Comparison of ENCODE assay signal across 16 cellular contexts in genomic region chr3:115659861-115660260, GRCh38. TPM values are rescaled to one million over a fixed set of nuclear protein-coding genes. Genes with fewer than 3 reads are reported as not detected.
DNase-seq lines count a peak whose midpoint lies in the region; ATAC-seq and TF ChIP-seq lines count a peak whose summit lies in the region.
"Had no signal": no experiment of that assay in that cellular context is flagged by ENCODE, and none has a peak within 500 bp of the region (broad histone marks: within the 10 kb centered on the region; RNA-seq: fewer than 3 reads in every experiment).

No MANE protein-coding gene starts in this region.

- H3K27me3 ChIP-seq in CD8-positive, alpha-beta memory T cell (ENCODE audit: insufficient read depth, low read length, poor library complexity, severe bottlenecking), result no peaks in the 10 kb centered on the region
- H3K27me3 ChIP-seq in skeletal muscle satellite cell (ENCODE audit: control insufficient read depth, insufficient read depth, low read length), result no peaks in the 10 kb centered on the region
- no peaks in the 10 kb centered on the region for H3K27me3 ChIP-seq in Caco-2 (replicated peaks; ENCODE audit: control insufficient read depth, insufficient read depth, low read length)
- H3K27me3 ChIP-seq: right lobe of liver had no signal

- TF ChIP-seq CTCF in activated B cell treated with CpG ODN at 0.5 μM for 24 hours (IDR thresholded peaks at IDR 0.05), result no peak
- TF ChIP-seq CTCF in Caco-2 (IDR thresholded peaks at IDR 0.05; ENCODE audit: insufficient read depth in 1 of 2, low read depth in 1 of 2, low read length in 1 of 2, severe bottlenecking in 1 of 2, unreplicated experiment in 1 of 2), result no peak

- intact Hi-C loops in activated B cell treated with CpG ODN at 0.5 μM for 24 hours (cut with micrococcal nuclease), result loop anchor here (1.0 to 2.0 kb wide), 2 partner anchors 9 to 147 kb away; no protein-coding TSS in a partner anchor
- intact Hi-C loops in Caco-2 (cut with micrococcal nuclease; ENCODE audit: unreplicated experiment), result loop anchor here (2.0 kb wide), 1 partner anchor 33 kb away; no protein-coding TSS in a partner anchor

- H3K9me3 ChIP-seq in CD8-positive, alpha-beta memory T cell (ENCODE audit: low read length), result no peaks in the 10 kb centered on the region
- no peaks in the 10 kb centered on the region for H3K9me3 ChIP-seq in skeletal muscle satellite cell (replicated peaks; ENCODE audit: low read length)
- no peaks in the 10 kb centered on the region for H3K9me3 ChIP-seq in Caco-2
- H3K9me3 ChIP-seq: HAP-1, lower lobe of right lung, right lobe of liver, SK-N-SH had no signal

- H3K4me1 Mint-ChIP-seq in CD8-positive, alpha-beta memory T cell, result peaks cover 25 to 37% (median 26%) of the 10 kb centered on the region in 3 donors
- H3K4me1 Mint-ChIP-seq in activated B cell treated with CpG ODN at 0.5 μM for 24 hours, result peaks cover 43% of the 10 kb centered on the region
- peaks cover 22 to 29% of the 10 kb centered on the region in 2 donors for H3K4me1 Mint-ChIP-seq in immature natural killer cell
- H3K4me1 Mint-ChIP-seq in Caco-2 (ENCODE audit: low read depth, unreplicated experiment), result peaks cover 6% of the 10 kb centered on the region

- peak overlapping the region; percentile 90 for H3K4me2 ChIP-seq in skeletal muscle satellite cell (ENCODE audit: low read length)
- H3K4me2 ChIP-seq: SK-N-SH had no signal

- no peaks in the 10 kb centered on the region for H3K27me3 Mint-ChIP-seq in CD8-positive, alpha-beta memory T cell
- H3K27me3 Mint-ChIP-seq in activated B cell treated with CpG ODN at 0.5 μM for 24 hours (no peaks in the 10 kb centered on the region), immature natural killer cell (ENCODE audit: low read depth in 3 of 3) (peaks cover 4 to 12% (median 6%) of the 10 kb centered on the region in 3 donors), Caco-2 (ENCODE audit: insufficient read depth, unreplicated experiment) (no peaks in the 10 kb centered on the region)

- H3K4me1 ChIP-seq in CD8-positive, alpha-beta memory T cell (ENCODE audit: insufficient read depth, low read length), result peaks cover 15% of the 10 kb centered on the region
- H3K4me1 ChIP-seq in skeletal muscle satellite cell (ENCODE audit: control insufficient read depth, insufficient read depth, low read length), result peaks cover 29% of the 10 kb centered on the region
- H3K4me1 ChIP-seq in Caco-2, result no peaks in the 10 kb centered on the region
- H3K4me1 ChIP-seq: right lobe of liver had no signal

- peak overlapping the region in 5 of 7 donors; percentile 13 to 98 (median 54) for H3K4me3 Mint-ChIP-seq in CD8-positive, alpha-beta memory T cell
- peak overlapping the region; percentile 8 for H3K4me3 Mint-ChIP-seq in activated B cell treated with CpG ODN at 0.5 μM for 24 hours
- peak overlapping the region in 2 of 5 donors; percentile 10 to 44 for H3K4me3 Mint-ChIP-seq in immature natural killer cell
- no peak overlapping the region for H3K4me3 Mint-ChIP-seq in Caco-2 (ENCODE audit: unreplicated experiment)

- no peak overlapping the region for H3K4me3 ChIP-seq in CD8-positive, alpha-beta memory T cell (ENCODE audit: low read length)
- H3K4me3 ChIP-seq in skeletal muscle satellite cell (ENCODE audit: low read length) (no peak overlapping the region), Caco-2 (ENCODE audit: low read depth, low read length) (no peak overlapping the region)
- H3K4me3 ChIP-seq: HAP-1 had no signal

- no peak for ATAC-seq in activated B cell treated with CpG ODN at 0.5 μM for 24 hours (ENCODE audit: low read depth)
- no peak for ATAC-seq in GM18867 (IDR thresholded peaks at IDR 0.05; ENCODE audit: unreplicated experiment)
- no peak for ATAC-seq in activated CD4-positive, CD25-positive, alpha-beta regulatory T cell treated with anti-CD3 and anti-CD28 coated beads, Interleukin-2, amount 50 U/mL, for 24 hours
- ATAC-seq: lower lobe of right lung, right lobe of liver had no signal

- H3K9ac ChIP-seq in skeletal muscle satellite cell (ENCODE audit: low read depth, low read length), result peak overlapping the region; percentile 12
- H3K9ac ChIP-seq: SK-N-SH had no signal

- no peaks in the 10 kb centered on the region for H3K36me3 ChIP-seq in CD8-positive, alpha-beta memory T cell (ENCODE audit: insufficient read depth, low read length)
- H3K36me3 ChIP-seq in skeletal muscle satellite cell (ENCODE audit: insufficient read depth, low read length) (no peaks in the 10 kb centered on the region), Caco-2 (ENCODE audit: control insufficient read depth, insufficient read depth, low read length) (no peaks in the 10 kb centered on the region)
- H3K36me3 ChIP-seq: HAP-1, lower lobe of right lung, right lobe of liver had no signal

- no peak for DNase-seq in CD8-positive, alpha-beta memory T cell
- no peak for DNase-seq in activated B cell treated with CpG ODN at 0.5 μM for 24 hours
- no peak for DNase-seq in immature natural killer cell
- DNase-seq in Caco-2, result no peak
- no peak for DNase-seq in medulla oblongata (ENCODE audit: extremely low spot score)
- DNase-seq: activated CD4-positive, alpha-beta T cell treated with anti-CD3 and anti-CD28 coated beads for 4 hours; activated gamma-delta T cell; lower lobe of right lung; NCI-H2081; NK-92 treated with Interleukin-12 subunit alpha and Interleukin-12 subunit beta, amount 100 ng/mL, for 24 hours; SK-N-SH had no signal

- CTCF ChIA-PET in CD8-positive, alpha-beta memory T cell (lab: Charles Lee), result interaction anchor here (1.4 kb wide), 1 partner anchor 124 kb away, joined by 5 read pairs; no protein-coding TSS in a partner anchor
- CTCF ChIA-PET in activated B cell treated with CpG ODN at 0.5 μM for 24 hours (lab: Charles Lee) (no interaction called here), Caco-2 (lab: Charles Lee) (no interaction called here)

- no TSS peak for BruUV-seq in Caco-2 (replicated peaks; lab: Mats Ljungman, UMichigan)

- POLR2A ChIA-PET in CD8-positive, alpha-beta memory T cell (lab: Charles Lee), result no interaction called here
- POLR2A ChIA-PET in activated B cell treated with CpG ODN at 0.5 μM for 24 hours (lab: Charles Lee) (interaction anchor here (1.4 kb wide), 1 partner anchor 514 kb away, joined by 6 read pairs; no protein-coding TSS in a partner anchor), Caco-2 (lab: Charles Lee) (no interaction called here)

- H3K27ac ChIP-seq in CD8-positive, alpha-beta memory T cell (ENCODE audit: low read depth, low read length), result no peak overlapping the region

- H3K27ac Mint-ChIP-seq in CD8-positive, alpha-beta memory T cell, result peak overlapping the region; percentile 80 to 100 (median 99)
- H3K27ac Mint-ChIP-seq in activated B cell treated with CpG ODN at 0.5 μM for 24 hours, result peak overlapping the region; percentile 43
- peak overlapping the region; percentile 72 to 99 (median 88) for H3K27ac Mint-ChIP-seq in immature natural killer cell
- H3K27ac Mint-ChIP-seq in Caco-2 (ENCODE audit: unreplicated experiment), result no peak overlapping the region

- H3K9me3 Mint-ChIP-seq in CD8-positive, alpha-beta memory T cell, result no peaks in the 10 kb centered on the region
- H3K9me3 Mint-ChIP-seq in activated B cell treated with CpG ODN at 0.5 μM for 24 hours (no peaks in the 10 kb centered on the region), immature natural killer cell (no peaks in the 10 kb centered on the region), Caco-2 (ENCODE audit: unreplicated experiment) (no peaks in the 10 kb centered on the region)

- peaks cover 0 to 2% (median 0%) of the 10 kb centered on the region in 3 donors for H3K36me3 Mint-ChIP-seq in CD8-positive, alpha-beta memory T cell
- H3K36me3 Mint-ChIP-seq in activated B cell treated with CpG ODN at 0.5 μM for 24 hours (ENCODE audit: low read depth) (peaks cover 2% of the 10 kb centered on the region), immature natural killer cell (no peaks in the 10 kb centered on the region), Caco-2 (ENCODE audit: insufficient read depth, unreplicated experiment) (peaks cover 6% of the 10 kb centered on the region)

RNA-seq across cellular contexts. Expression of gene GAP43, which starts 36.6 kb away (rescaled TPM):
- total RNA-seq in CD8-positive, alpha-beta memory T cell, result not detected
- polyA plus RNA-seq in CD8-positive, alpha-beta memory T cell, result not detected
- total RNA-seq in activated B cell treated with CpG ODN at 0.5 μM for 24 hours (not detected in 2 replicates), Caco-2 (2022) (not detected in 2 replicates)
- not detected for polyA plus RNA-seq in immature natural killer cell
- total RNA-seq in skeletal muscle satellite cell (2012; rRNA removed), result not detected in 2 replicates
- total RNA-seq: lower lobe of right lung, right lobe of liver had no signal
